Comparison of ENCODE assay signal across 1 cellular context in the genomic region with DNA sequence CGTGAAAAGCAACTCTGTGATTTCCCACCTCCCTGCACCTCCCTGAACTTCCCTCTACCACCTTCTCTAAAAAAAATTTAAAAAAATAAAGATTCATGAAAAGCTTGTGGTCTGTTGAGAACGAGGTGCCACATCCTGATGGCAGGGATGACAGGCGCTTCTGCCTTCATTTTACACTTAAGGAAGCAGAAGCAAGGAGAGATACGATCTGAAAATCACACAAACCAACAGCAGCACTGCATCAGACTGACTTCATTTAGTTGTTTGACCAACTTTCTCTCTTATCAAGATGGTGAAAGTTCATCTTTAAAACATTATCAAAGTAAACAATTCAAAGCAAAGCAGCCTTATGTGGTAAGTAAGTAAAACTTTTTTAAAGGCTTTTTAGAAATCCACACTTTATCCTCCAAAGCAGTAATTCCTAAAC.
TF ChIP-seq lines count a peak whose summit lies in the region.

No MANE protein-coding gene starts in this region.

TF ChIP-seq in HepG2, 621 proteins besides CTCF, POLR2A, EP300 and RAD21 (continued from another document and continues in another):
- TF ChIP-seq, protein P1, sequence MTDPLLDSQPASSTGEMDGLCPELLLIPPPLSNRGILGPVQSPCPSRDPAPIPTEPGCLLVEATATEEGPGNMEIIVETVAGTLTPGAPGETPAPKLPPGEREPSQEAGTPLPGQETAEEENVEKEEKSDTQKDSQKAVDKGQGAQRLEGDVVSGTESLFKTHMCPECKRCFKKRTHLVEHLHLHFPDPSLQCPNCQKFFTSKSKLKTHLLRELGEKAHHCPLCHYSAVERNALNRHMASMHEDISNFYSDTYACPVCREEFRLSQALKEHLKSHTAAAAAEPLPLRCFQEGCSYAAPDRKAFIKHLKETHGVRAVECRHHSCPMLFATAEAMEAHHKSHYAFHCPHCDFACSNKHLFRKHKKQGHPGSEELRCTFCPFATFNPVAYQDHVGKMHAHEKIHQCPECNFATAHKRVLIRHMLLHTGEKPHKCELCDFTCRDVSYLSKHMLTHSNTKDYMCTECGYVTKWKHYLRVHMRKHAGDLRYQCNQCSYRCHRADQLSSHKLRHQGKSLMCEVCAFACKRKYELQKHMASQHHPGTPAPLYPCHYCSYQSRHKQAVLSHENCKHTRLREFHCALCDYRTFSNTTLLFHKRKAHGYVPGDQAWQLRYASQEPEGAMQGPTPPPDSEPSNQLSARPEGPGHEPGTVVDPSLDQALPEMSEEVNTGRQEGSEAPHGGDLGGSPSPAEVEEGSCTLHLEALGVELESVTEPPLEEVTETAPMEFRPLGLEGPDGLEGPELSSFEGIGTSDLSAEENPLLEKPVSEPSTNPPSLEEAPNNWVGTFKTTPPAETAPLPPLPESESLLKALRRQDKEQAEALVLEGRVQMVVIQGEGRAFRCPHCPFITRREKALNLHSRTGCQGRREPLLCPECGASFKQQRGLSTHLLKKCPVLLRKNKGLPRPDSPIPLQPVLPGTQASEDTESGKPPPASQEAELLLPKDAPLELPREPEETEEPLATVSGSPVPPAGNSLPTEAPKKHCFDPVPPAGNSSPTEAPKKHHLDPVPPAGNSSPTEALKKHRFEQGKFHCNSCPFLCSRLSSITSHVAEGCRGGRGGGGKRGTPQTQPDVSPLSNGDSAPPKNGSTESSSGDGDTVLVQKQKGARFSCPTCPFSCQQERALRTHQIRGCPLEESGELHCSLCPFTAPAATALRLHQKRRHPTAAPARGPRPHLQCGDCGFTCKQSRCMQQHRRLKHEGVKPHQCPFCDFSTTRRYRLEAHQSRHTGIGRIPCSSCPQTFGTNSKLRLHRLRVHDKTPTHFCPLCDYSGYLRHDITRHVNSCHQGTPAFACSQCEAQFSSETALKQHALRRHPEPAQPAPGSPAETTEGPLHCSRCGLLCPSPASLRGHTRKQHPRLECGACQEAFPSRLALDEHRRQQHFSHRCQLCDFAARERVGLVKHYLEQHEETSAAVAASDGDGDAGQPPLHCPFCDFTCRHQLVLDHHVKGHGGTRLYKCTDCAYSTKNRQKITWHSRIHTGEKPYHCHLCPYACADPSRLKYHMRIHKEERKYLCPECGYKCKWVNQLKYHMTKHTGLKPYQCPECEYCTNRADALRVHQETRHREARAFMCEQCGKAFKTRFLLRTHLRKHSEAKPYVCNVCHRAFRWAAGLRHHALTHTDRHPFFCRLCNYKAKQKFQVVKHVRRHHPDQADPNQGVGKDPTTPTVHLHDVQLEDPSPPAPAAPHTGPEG (CRISPR knock-in tag; IDR thresholded peaks at IDR 0.05): peak; percentile 39; the same call in 1 of the 2 replicates
- TF ChIP-seq TBX2 (CRISPR knock-in tag; IDR thresholded peaks at IDR 0.05; ENCODE audit: borderline replicate concordance): no peak
- TF ChIP-seq, protein P2, sequence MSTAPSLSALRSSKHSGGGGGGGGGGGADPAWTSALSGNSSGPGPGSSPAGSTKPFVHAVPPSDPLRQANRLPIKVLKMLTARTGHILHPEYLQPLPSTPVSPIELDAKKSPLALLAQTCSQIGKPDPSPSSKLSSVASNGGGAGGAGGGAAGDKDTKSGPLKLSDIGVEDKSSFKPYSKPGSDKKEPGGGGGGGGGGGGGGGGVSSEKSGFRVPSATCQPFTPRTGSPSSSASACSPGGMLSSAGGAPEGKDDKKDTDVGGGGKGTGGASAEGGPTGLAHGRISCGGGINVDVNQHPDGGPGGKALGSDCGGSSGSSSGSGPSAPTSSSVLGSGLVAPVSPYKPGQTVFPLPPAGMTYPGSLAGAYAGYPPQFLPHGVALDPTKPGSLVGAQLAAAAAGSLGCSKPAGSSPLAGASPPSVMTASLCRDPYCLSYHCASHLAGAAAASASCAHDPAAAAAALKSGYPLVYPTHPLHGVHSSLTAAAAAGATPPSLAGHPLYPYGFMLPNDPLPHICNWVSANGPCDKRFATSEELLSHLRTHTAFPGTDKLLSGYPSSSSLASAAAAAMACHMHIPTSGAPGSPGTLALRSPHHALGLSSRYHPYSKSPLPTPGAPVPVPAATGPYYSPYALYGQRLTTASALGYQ (CRISPR knock-in tag; IDR thresholded peaks at IDR 0.05): peak; percentile 29
- TF ChIP-seq, protein P3, sequence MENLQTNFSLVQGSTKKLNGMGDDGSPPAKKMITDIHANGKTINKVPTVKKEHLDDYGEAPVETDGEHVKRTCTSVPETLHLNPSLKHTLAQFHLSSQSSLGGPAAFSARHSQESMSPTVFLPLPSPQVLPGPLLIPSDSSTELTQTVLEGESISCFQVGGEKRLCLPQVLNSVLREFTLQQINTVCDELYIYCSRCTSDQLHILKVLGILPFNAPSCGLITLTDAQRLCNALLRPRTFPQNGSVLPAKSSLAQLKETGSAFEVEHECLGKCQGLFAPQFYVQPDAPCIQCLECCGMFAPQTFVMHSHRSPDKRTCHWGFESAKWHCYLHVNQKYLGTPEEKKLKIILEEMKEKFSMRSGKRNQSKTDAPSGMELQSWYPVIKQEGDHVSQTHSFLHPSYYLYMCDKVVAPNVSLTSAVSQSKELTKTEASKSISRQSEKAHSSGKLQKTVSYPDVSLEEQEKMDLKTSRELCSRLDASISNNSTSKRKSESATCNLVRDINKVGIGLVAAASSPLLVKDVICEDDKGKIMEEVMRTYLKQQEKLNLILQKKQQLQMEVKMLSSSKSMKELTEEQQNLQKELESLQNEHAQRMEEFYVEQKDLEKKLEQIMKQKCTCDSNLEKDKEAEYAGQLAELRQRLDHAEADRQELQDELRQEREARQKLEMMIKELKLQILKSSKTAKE (CRISPR knock-in tag; IDR thresholded peaks at IDR 0.05; ENCODE audit: borderline replicate concordance): no peak
- TF ChIP-seq, protein P4, sequence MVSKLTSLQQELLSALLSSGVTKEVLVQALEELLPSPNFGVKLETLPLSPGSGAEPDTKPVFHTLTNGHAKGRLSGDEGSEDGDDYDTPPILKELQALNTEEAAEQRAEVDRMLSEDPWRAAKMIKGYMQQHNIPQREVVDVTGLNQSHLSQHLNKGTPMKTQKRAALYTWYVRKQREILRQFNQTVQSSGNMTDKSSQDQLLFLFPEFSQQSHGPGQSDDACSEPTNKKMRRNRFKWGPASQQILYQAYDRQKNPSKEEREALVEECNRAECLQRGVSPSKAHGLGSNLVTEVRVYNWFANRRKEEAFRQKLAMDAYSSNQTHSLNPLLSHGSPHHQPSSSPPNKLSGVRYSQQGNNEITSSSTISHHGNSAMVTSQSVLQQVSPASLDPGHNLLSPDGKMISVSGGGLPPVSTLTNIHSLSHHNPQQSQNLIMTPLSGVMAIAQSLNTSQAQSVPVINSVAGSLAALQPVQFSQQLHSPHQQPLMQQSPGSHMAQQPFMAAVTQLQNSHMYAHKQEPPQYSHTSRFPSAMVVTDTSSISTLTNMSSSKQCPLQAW (CRISPR knock-in tag; IDR thresholded peaks at IDR 0.05): 0 out of 2 replicates have a peak, but pooled peaks have one; percentile 11
- TF ChIP-seq, protein P5, sequence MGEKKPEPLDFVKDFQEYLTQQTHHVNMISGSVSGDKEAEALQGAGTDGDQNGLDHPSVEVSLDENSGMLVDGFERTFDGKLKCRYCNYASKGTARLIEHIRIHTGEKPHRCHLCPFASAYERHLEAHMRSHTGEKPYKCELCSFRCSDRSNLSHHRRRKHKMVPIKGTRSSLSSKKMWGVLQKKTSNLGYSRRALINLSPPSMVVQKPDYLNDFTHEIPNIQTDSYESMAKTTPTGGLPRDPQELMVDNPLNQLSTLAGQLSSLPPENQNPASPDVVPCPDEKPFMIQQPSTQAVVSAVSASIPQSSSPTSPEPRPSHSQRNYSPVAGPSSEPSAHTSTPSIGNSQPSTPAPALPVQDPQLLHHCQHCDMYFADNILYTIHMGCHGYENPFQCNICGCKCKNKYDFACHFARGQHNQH (CRISPR knock-in tag; IDR thresholded peaks at IDR 0.05): no peak
- no peak for TF ChIP-seq TCF7L2 (IDR thresholded peaks at IDR 0.05; ENCODE audit: low read depth, low read length)
- 0 out of 2 replicates have a peak, but pooled peaks have one; percentile 11 for TF ChIP-seq ONECUT2 (CRISPR knock-in tag; IDR thresholded peaks at IDR 0.05)
- TF ChIP-seq, protein P6, sequence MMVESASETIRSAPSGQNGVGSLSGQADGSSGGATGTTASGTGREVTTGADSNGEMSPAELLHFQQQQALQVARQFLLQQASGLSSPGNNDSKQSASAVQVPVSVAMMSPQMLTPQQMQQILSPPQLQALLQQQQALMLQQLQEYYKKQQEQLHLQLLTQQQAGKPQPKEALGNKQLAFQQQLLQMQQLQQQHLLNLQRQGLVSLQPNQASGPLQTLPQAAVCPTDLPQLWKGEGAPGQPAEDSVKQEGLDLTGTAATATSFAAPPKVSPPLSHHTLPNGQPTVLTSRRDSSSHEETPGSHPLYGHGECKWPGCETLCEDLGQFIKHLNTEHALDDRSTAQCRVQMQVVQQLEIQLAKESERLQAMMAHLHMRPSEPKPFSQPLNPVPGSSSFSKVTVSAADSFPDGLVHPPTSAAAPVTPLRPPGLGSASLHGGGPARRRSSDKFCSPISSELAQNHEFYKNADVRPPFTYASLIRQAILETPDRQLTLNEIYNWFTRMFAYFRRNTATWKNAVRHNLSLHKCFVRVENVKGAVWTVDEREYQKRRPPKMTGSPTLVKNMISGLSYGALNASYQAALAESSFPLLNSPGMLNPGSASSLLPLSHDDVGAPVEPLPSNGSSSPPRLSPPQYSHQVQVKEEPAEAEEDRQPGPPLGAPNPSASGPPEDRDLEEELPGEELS (CRISPR knock-in tag; IDR thresholded peaks at IDR 0.05): peak; percentile 64
- TF ChIP-seq, protein P7, sequence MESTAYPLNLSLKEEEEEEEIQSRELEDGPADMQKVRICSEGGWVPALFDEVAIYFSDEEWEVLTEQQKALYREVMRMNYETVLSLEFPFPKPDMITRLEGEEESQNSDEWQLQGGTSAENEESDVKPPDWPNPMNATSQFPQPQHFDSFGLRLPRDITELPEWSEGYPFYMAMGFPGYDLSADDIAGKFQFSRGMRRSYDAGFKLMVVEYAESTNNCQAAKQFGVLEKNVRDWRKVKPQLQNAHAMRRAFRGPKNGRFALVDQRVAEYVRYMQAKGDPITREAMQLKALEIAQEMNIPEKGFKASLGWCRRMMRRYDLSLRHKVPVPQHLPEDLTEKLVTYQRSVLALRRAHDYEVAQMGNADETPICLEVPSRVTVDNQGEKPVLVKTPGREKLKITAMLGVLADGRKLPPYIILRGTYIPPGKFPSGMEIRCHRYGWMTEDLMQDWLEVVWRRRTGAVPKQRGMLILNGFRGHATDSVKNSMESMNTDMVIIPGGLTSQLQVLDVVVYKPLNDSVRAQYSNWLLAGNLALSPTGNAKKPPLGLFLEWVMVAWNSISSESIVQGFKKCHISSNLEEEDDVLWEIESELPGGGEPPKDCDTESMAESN (CRISPR knock-in tag; conservative IDR thresholded peaks at IDR 0.05): peak; percentile 12; the same call in 1 of the 2 replicates
- TF ChIP-seq ZFX (CRISPR knock-in tag; IDR thresholded peaks at IDR 0.05; ENCODE audit: low read depth): no peak
- TF ChIP-seq, protein P8, sequence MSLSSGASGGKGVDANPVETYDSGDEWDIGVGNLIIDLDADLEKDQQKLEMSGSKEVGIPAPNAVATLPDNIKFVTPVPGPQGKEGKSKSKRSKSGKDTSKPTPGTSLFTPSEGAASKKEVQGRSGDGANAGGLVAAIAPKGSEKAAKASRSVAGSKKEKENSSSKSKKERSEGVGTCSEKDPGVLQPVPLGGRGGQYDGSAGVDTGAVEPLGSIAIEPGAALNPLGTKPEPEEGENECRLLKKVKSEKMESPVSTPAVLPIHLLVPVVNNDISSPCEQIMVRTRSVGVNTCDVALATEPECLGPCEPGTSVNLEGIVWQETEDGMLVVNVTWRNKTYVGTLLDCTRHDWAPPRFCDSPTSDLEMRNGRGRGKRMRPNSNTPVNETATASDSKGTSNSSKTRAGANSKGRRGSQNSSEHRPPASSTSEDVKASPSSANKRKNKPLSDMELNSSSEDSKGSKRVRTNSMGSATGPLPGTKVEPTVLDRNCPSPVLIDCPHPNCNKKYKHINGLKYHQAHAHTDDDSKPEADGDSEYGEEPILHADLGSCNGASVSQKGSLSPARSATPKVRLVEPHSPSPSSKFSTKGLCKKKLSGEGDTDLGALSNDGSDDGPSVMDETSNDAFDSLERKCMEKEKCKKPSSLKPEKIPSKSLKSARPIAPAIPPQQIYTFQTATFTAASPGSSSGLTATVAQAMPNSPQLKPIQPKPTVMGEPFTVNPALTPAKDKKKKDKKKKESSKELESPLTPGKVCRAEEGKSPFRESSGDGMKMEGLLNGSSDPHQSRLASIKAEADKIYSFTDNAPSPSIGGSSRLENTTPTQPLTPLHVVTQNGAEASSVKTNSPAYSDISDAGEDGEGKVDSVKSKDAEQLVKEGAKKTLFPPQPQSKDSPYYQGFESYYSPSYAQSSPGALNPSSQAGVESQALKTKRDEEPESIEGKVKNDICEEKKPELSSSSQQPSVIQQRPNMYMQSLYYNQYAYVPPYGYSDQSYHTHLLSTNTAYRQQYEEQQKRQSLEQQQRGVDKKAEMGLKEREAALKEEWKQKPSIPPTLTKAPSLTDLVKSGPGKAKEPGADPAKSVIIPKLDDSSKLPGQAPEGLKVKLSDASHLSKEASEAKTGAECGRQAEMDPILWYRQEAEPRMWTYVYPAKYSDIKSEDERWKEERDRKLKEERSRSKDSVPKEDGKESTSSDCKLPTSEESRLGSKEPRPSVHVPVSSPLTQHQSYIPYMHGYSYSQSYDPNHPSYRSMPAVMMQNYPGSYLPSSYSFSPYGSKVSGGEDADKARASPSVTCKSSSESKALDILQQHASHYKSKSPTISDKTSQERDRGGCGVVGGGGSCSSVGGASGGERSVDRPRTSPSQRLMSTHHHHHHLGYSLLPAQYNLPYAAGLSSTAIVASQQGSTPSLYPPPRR (CRISPR knock-in tag; IDR thresholded peaks at IDR 0.05; ENCODE audit: borderline replicate concordance): peak; percentile 35; the same call in 1 of the 2 replicates
- TF ChIP-seq, protein P9, sequence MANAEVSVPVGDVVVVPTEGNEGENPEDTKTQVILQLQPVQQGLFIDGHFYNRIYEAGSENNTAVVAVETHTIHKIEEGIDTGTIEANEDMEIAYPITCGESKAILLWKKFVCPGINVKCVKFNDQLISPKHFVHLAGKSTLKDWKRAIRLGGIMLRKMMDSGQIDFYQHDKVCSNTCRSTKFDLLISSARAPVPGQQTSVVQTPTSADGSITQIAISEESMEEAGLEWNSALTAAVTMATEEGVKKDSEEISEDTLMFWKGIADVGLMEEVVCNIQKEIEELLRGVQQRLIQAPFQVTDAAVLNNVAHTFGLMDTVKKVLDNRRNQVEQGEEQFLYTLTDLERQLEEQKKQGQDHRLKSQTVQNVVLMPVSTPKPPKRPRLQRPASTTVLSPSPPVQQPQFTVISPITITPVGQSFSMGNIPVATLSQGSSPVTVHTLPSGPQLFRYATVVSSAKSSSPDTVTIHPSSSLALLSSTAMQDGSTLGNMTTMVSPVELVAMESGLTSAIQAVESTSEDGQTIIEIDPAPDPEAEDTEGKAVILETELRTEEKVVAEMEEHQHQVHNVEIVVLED (CRISPR knock-in tag; IDR thresholded peaks at IDR 0.05; ENCODE audit: borderline replicate concordance): no peak
